28 cellular contexts compared by ENCODE assay signal in the genomic region with DNA sequence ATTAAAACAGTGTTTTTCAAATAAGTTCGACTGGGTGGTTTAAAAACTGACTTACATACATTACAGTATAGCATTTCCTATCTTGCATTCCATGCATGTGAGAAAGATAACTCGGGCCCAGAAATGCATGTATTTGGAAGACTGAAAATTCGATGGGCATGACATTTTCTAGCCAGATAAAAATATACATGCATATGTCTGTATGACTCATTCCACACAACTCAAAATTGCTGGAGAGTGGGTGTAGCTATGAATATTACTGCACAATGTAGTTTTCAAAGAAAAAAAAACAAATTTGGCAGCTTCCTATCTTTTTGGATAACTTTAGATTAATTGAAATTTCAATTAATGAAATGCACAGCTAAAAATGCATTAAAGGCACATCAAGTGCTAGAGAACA. TPM values are rescaled to one million over a fixed set of nuclear protein-coding genes. Genes with fewer than 3 reads are reported as not detected.
"Had no signal": no experiment of that assay in that cellular context is flagged by ENCODE, and none has a peak within 500 bp of the region (broad histone marks: within the 10 kb centered on the region; RNA-seq: fewer than 3 reads in every experiment).

No MANE protein-coding gene starts in this region.

- H3K9me3 ChIP-seq: stomach, testis had no signal

- H3K4me2 ChIP-seq: hepatocyte had no signal

- H3K79me2 ChIP-seq: hepatocyte, parathyroid adenoma had no signal

- H3K27me3 ChIP-seq: hepatocyte, stomach, testis had no signal

- H2AFZ ChIP-seq: hepatocyte, parathyroid adenoma had no signal

- DNase-seq: activated CD4-positive, alpha-beta T cell treated with anti-CD3 and anti-CD28 coated beads for 48 hours; activated CD4-positive, CD25-positive, alpha-beta regulatory T cell; activated CD8-positive, alpha-beta memory T cell treated with anti-CD3 and anti-CD28 coated beads, Interleukin-2, amount 10 ng/mL, durations not matched to agents 7 days and 5 days; activated CD8-positive, alpha-beta T cell treated with anti-CD3 and anti-CD28 coated beads for 36 hours; activated effector memory CD4-positive, alpha-beta T cell treated with anti-CD3 and anti-CD28 coated beads, Interleukin-2, amount 50 U/mL, for 16 hours; activated naive CD4-positive, alpha-beta T cell treated with anti-CD3 and anti-CD28 coated beads, Interleukin-2, amount 10 ng/mL, durations not matched to agents 7 days and 5 days; activated T-cell treated with anti-CD3 and anti-CD28 coated beads for 4 hours; dermis blood vessel endothelial cell; effector CD8-positive, alpha-beta T cell; erythroblast; glutamatergic neuron; immature natural killer cell; left ventricle myocardium inferior; nephron progenitor cell; small intestine; stimulated activated CD4-positive, alpha-beta T cell treated with anti-CD3 and anti-CD28 coated beads, Interleukin-15, amount 100 ng/mL, for 24 hours; stomach; SW 1271; T-helper 17 cell; testis; trophoblast cell had no signal

- ATAC-seq: activated CD8-positive, alpha-beta memory T cell treated with anti-CD3 and anti-CD28 coated beads, Interleukin-2, amount 10 ng/mL, durations not matched to agents 7 days and 5 days; activated CD8-positive, alpha-beta T cell treated with anti-CD3 and anti-CD28 coated beads for 36 hours; sciatic nerve; stimulated activated memory B cell treated with anti-CD40 and anti-IgM and Interleukin-4, amounts not matched to agents 10 μg/mL and 1 μg/mL and 100 μg/mL, for 72 hours; T-helper 17 cell had no signal

- H3K4me1 ChIP-seq: left ventricle myocardium inferior, parathyroid adenoma, stomach, testis had no signal

- H3K9ac ChIP-seq: parathyroid adenoma had no signal

- H3K27ac ChIP-seq: hepatocyte, left ventricle myocardium inferior, parathyroid adenoma, stomach, testis had no signal

- H3K36me3 ChIP-seq: left ventricle myocardium inferior, stomach had no signal

- H3K4me3 ChIP-seq: hepatocyte, left ventricle myocardium inferior, stomach, testis had no signal

RNA-seq across cellular contexts. Expression of gene GABRA2, which starts 54.4 kb away (rescaled TPM):
- total RNA-seq: activated CD8-positive, alpha-beta memory T cell treated with anti-CD3 and anti-CD28 coated beads, Interleukin-2, amount 10 ng/mL, durations not matched to agents 7 days and 5 days; activated CD8-positive, alpha-beta T cell treated with anti-CD3 and anti-CD28 coated beads for 36 hours; chondrocyte; dermis blood vessel endothelial cell; fibroblast of lung; mononuclear cell; T-helper 17 cell had no signal
- polyA plus RNA-seq: fibroblast of lung, immature natural killer cell had no signal
